In the genomic region with DNA sequence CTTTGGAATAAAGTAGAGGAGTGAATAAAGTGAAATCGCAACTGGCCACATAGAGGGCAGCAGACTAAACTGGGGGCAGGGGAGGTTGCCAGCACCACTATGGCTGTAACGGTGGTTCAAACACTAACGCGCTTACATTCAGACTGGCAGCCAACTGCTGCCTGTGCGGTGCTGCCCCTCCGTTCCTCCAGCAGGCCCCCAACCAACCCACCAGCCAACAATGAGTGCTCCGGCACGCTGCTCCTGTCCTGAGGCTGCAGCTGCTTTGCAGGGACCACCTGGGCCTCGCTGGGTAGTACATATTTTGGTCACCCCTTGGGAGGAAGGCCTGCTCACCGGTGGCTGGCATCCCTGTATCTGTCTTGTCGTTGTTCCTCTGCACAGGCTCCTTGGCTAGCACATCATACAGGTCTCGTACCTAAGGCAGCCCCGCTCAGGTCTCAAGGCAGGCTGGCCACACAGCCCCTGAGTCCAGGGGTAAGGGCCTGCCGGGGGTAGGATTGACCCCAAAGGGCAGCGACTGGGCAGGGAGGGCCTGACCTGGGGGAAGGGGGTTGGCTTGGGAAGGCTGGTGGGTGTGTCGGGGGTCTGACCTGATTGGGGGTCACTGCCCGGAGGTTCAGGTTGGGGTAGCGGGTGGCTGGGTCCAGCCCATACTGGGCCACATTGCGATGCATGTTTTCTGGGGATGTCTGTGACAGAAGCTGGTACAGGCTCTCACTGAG, we compare ENCODE assay signal across 16 cellular contexts. TPM values are rescaled to one million over a fixed set of nuclear protein-coding genes. Genes with fewer than 3 reads are reported as not detected.
A peak's percentile ranks its signal among the peaks of the same experiment; 100 is the strongest.
DNase-seq lines count a peak whose midpoint lies in the region; ATAC-seq, FAIRE-seq and TF ChIP-seq lines count a peak whose summit lies in the region.
"Had no signal": no experiment of that assay in that cellular context is flagged by ENCODE, and none has a peak within 500 bp of the region (broad histone marks: within the 10 kb centered on the region; RNA-seq: fewer than 3 reads in every experiment).

No MANE protein-coding gene starts in this region.

- ATAC-seq in CD4-positive, alpha-beta T cell (ENCODE audit: poor library complexity), result no peak
- no peak for ATAC-seq in activated T-helper 17 cell treated with anti-CD3 and anti-CD28 coated beads, Interleukin-2, amount 50 U/mL, for 72 hours (replicated peaks)
- ATAC-seq in naive B cell (ENCODE audit: low read depth in 2 of 2) (peak in 1 of 2 donors; percentile 0), GM19324 (IDR thresholded peaks at IDR 0.05; ENCODE audit: low FRiP score, unreplicated experiment) (no peak), HG03439 (IDR thresholded peaks at IDR 0.05; ENCODE audit: unreplicated experiment) (no peak)
- ATAC-seq: gastroesophageal sphincter had no signal

- intact Hi-C loops in CD4-positive, alpha-beta T cell (cut with DNase I, micrococcal nuclease), result no loop called here

- peak overlapping the region; percentile 47 for H3K27ac ChIP-seq in CD4-positive, alpha-beta T cell (ENCODE audit: low read depth, low read length)
- H3K27ac ChIP-seq: coronary artery, epithelial cell of prostate, gastroesophageal sphincter had no signal

- H3K27ac Mint-ChIP-seq in CD4-positive, alpha-beta T cell, result peak overlapping the region; percentile 79
- H3K27ac Mint-ChIP-seq in activated T-helper 17 cell treated with anti-CD3 and anti-CD28 coated beads, Interleukin-2, amount 50 U/mL, for 72 hours, result peak overlapping the region; percentile 83
- H3K27ac Mint-ChIP-seq in naive B cell, result peak overlapping the region; percentile 92 to 98 (median 96)
- H3K27ac Mint-ChIP-seq: type B pancreatic cell had no signal

- DNase-seq in CD4-positive, alpha-beta T cell, result no peak
- DNase-seq in GM12892 (ENCODE audit: insufficient read length) (no peak), naive B cell (no peak), NCI-H187 (lab: John Stamatoyannopoulos, UW) (no peak), COR-L47 (lab: John Stamatoyannopoulos, UW) (no peak)
- DNase-seq: Karpas-422, NCI-H2171, NCI-H82, SK-N-SH had no signal

- TF ChIP-seq POLR2A in GM12892 (IDR thresholded peaks at IDR 0.05; ENCODE audit: low read depth, low read length), result 0 out of 2 replicates have a peak, but pooled peaks have one; percentile 5

- no peak for FAIRE-seq in GM12892 (lab: Jason Lieb, UNC)

- H3K4me1 Mint-ChIP-seq in CD4-positive, alpha-beta T cell (ENCODE audit: low read depth), result peaks cover 51% of the 10 kb centered on the region
- peaks cover 28% of the 10 kb centered on the region for H3K4me1 Mint-ChIP-seq in activated T-helper 17 cell treated with anti-CD3 and anti-CD28 coated beads, Interleukin-2, amount 50 U/mL, for 72 hours
- peaks cover 60 to 90% (median 89%) of the 10 kb centered on the region in 3 donors for H3K4me1 Mint-ChIP-seq in naive B cell

- H3K27me3 ChIP-seq in CD4-positive, alpha-beta T cell (ENCODE audit: control insufficient read depth, insufficient read depth, low read length), result no peaks in the 10 kb centered on the region
- H3K27me3 ChIP-seq: gastroesophageal sphincter had no signal

- CTCF ChIA-PET in CD4-positive, alpha-beta T cell (lab: Charles Lee), result no interaction called here

- TF ChIP-seq CTCF in CD4-positive, alpha-beta T cell (IDR thresholded peaks at IDR 0.05), result no peak

- H3K9me3 ChIP-seq in CD4-positive, alpha-beta T cell (ENCODE audit: control insufficient read depth, low read length), result no peaks in the 10 kb centered on the region
- H3K9me3 ChIP-seq: gastroesophageal sphincter, SK-N-SH had no signal

- POLR2A ChIA-PET in CD4-positive, alpha-beta T cell (lab: Charles Lee), result interaction anchor here (0.5 to 3.2 kb wide), 3 partner anchors 8 to 917 kb away, joined by 3 to 25 read pairs (median 11); a partner anchor contains a TSS

- H3K27me3 Mint-ChIP-seq in CD4-positive, alpha-beta T cell, result no peaks in the 10 kb centered on the region
- no peaks in the 10 kb centered on the region for H3K27me3 Mint-ChIP-seq in activated T-helper 17 cell treated with anti-CD3 and anti-CD28 coated beads, Interleukin-2, amount 50 U/mL, for 72 hours
- H3K27me3 Mint-ChIP-seq in naive B cell, result no peaks in the 10 kb centered on the region
- H3K27me3 Mint-ChIP-seq: type B pancreatic cell had no signal

- no peaks in the 10 kb centered on the region for H3K9me3 Mint-ChIP-seq in CD4-positive, alpha-beta T cell
- H3K9me3 Mint-ChIP-seq in activated T-helper 17 cell treated with anti-CD3 and anti-CD28 coated beads, Interleukin-2, amount 50 U/mL, for 72 hours, result no peaks in the 10 kb centered on the region
- H3K9me3 Mint-ChIP-seq in naive B cell, result peaks cover 0 to 2% (median 0%) of the 10 kb centered on the region in 7 donors
- H3K9me3 Mint-ChIP-seq: type B pancreatic cell had no signal

- peaks cover 70% of the 10 kb centered on the region for H3K36me3 Mint-ChIP-seq in CD4-positive, alpha-beta T cell (ENCODE audit: low read depth)
- H3K36me3 Mint-ChIP-seq in activated T-helper 17 cell treated with anti-CD3 and anti-CD28 coated beads, Interleukin-2, amount 50 U/mL, for 72 hours (ENCODE audit: low read depth), result peaks cover 41% of the 10 kb centered on the region
- H3K36me3 Mint-ChIP-seq in naive B cell, result peaks cover 0 to 8% of the 10 kb centered on the region in 2 donors

- no peak overlapping the region for H3K4me3 Mint-ChIP-seq in CD4-positive, alpha-beta T cell
- H3K4me3 Mint-ChIP-seq in activated T-helper 17 cell treated with anti-CD3 and anti-CD28 coated beads, Interleukin-2, amount 50 U/mL, for 72 hours, result peak overlapping the region; percentile 48
- H3K4me3 Mint-ChIP-seq in naive B cell, result peak overlapping the region; percentile 67 to 88 (median 71)
- H3K4me3 Mint-ChIP-seq: type B pancreatic cell had no signal

RNA-seq across cellular contexts. Expression of a gene that starts 6.3 kb away (rescaled TPM):
- 100 to 1,000 TPM; 106 to 107 TPM for total RNA-seq in CD4-positive, alpha-beta T cell
- polyA plus RNA-seq in GM12892 (2012; ENCODE audit: missing spikeins), result 48.3 TPM
- total RNA-seq in activated T-helper 17 cell treated with anti-CD3 and anti-CD28 coated beads, Interleukin-2, amount 50 U/mL, for 72 hours, result 10 to 100 TPM; 43.3 to 58.3 TPM
- 10 to 100 TPM in 5 of 6 donors, 1 to 10 TPM in 1; 8.4 to 26.7 (median 16.1) TPM for polyA plus RNA-seq in naive B cell (ENCODE audit: low read depth in 6 of 6)

RNA-seq across cellular contexts. Expression of a gene that starts 8.7 kb away (rescaled TPM):
- total RNA-seq in CD4-positive, alpha-beta T cell, result 10 to 100 TPM; 25.7 to 27.3 TPM
- polyA plus RNA-seq in GM12892 (2012; ENCODE audit: missing spikeins), result 9.8 TPM
- 1 to 10 TPM; 8.0 to 9.7 TPM for total RNA-seq in activated T-helper 17 cell treated with anti-CD3 and anti-CD28 coated beads, Interleukin-2, amount 50 U/mL, for 72 hours
- 10 to 100 TPM; 24.1 to 45.5 (median 33.5) TPM for polyA plus RNA-seq in naive B cell (ENCODE audit: low read depth in 6 of 6)

RNA-seq across cellular contexts. Expression of a gene that starts 8.8 kb away (rescaled TPM):
- total RNA-seq in CD4-positive, alpha-beta T cell, result 1 to 10 TPM in 1 of 2 experiments, under 1 TPM in 1; 0.84 to 1.3 TPM
- not detected for polyA plus RNA-seq in GM12892 (2012; ENCODE audit: missing spikeins)
- total RNA-seq in activated T-helper 17 cell treated with anti-CD3 and anti-CD28 coated beads, Interleukin-2, amount 50 U/mL, for 72 hours, result under 1 TPM in 1 of 2 donors, not detected in 1; 0.39 TPM
- 1 to 10 TPM; 1.1 to 3.9 (median 2.4) TPM for polyA plus RNA-seq in naive B cell (ENCODE audit: low read depth in 6 of 6)

RNA-seq across cellular contexts. Expression of a gene that starts 33.8 kb away (rescaled TPM):
- 10 to 100 TPM; 10.4 to 10.5 TPM for total RNA-seq in CD4-positive, alpha-beta T cell
- polyA plus RNA-seq in GM12892 (2012; ENCODE audit: missing spikeins), result 6.3 TPM
- 10 to 100 TPM; 11.0 to 11.4 TPM for total RNA-seq in activated T-helper 17 cell treated with anti-CD3 and anti-CD28 coated beads, Interleukin-2, amount 50 U/mL, for 72 hours
- 10 to 100 TPM; 12.0 to 18.5 (median 16.3) TPM for polyA plus RNA-seq in naive B cell (ENCODE audit: low read depth in 6 of 6)
